ENCODE assay signal across 12 cellular contexts in the genomic region with DNA sequence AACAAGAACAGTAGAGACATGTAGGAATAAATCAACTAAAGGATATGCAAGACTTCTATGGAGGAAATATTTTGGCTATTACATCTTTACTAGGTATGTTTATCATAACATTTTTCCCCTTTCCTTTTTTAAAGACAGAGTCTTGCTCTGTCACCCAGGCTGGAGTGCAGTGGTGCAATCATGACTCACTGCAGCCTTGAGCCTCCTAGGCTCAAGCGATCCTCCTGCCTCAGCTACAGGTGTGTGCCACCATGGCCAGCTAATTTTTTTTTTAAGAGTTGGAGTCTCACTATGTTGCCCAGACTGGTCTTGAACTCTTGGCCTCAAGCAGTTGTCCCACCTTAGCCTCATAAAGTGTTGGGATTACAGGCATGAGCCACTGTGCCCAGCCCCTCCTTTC.
"Had no signal": no experiment of that assay in that cellular context is flagged by ENCODE, and none has a peak within 500 bp of the region (broad histone marks: within the 10 kb centered on the region; RNA-seq: fewer than 3 reads in every experiment).

No MANE protein-coding gene starts in this region.

- H3K9ac ChIP-seq: neural progenitor cell had no signal

- H3K27ac ChIP-seq: gastrocnemius medialis, heart right ventricle, neural progenitor cell, ovary had no signal

- ATAC-seq: esophagus mucosa, gastrocnemius medialis, heart right ventricle had no signal

- H3K36me3 ChIP-seq: neural progenitor cell, ovary had no signal

- H3K27me3 ChIP-seq: gastrocnemius medialis, heart right ventricle, neural progenitor cell, ovary had no signal

- H2AFZ ChIP-seq: neural progenitor cell had no signal

- H3K9me3 ChIP-seq: gastrocnemius medialis, heart right ventricle, ovary had no signal

- H3K4me1 ChIP-seq: gastrocnemius medialis, neural progenitor cell had no signal

- DNase-seq: activated CD4-positive, alpha-beta memory T cell treated with anti-CD3 and anti-CD28 coated beads, Interleukin-2, amount 10 ng/mL, durations not matched to agents 7 days and 5 days; activated CD4-positive, alpha-beta T cell treated with anti-CD3 and anti-CD28 coated beads for 1 hour; activated naive CD8-positive, alpha-beta T cell treated with anti-CD3 and anti-CD28 coated beads, Interleukin-2, amount 10 ng/mL, durations not matched to agents 7 days and 5 days; activated T-cell treated with anti-CD3 and anti-CD28 coated beads, Interleukin-2, amount 50 U/mL, for 48 hours; endodermal cell; gastrocnemius medialis; heart right ventricle; islet precursor cell; ovary; stimulated activated CD4-positive, alpha-beta T cell treated with anti-CD3 and anti-CD28 coated beads, Interleukin-4, amount 100 ng/mL, for 4 hours had no signal

- H3K4me3 ChIP-seq: gastrocnemius medialis, heart right ventricle, neural progenitor cell, ovary had no signal

- H3K4me2 ChIP-seq: neural progenitor cell had no signal
